Comparison of ENCODE assay signal across 12 cellular contexts in genomic region chr15:68789921-68790575, GRCh38. TPM values are rescaled to one million over a fixed set of nuclear protein-coding genes. Genes with fewer than 3 reads are reported as not detected.
DNase-seq lines count a peak whose midpoint lies in the region; ATAC-seq and FAIRE-seq lines count a peak whose summit lies in the region.
"Had no signal": no experiment of that assay in that cellular context is flagged by ENCODE, and none has a peak within 500 bp of the region (broad histone marks: within the 10 kb centered on the region; RNA-seq: fewer than 3 reads in every experiment).

No MANE protein-coding gene starts in this region.

- no peaks in the 10 kb centered on the region for H3K9me3 ChIP-seq in iPS-15b (ENCODE audit: control insufficient read depth, insufficient read depth, low read length)
- H3K9me3 ChIP-seq: tibial artery had no signal

- H3K27me3 Mint-ChIP-seq in activated CD4-positive, alpha-beta T cell treated with anti-CD3 and anti-CD28 coated beads, Interleukin-2, amount 10 ng/mL, durations not matched to agents 24 days and 14 days: no peaks in the 10 kb centered on the region
- H3K27me3 Mint-ChIP-seq in activated naive CD8-positive, alpha-beta T cell treated with anti-CD3 and anti-CD28 coated beads for 36 hours: no peaks in the 10 kb centered on the region
- no peaks in the 10 kb centered on the region for H3K27me3 Mint-ChIP-seq in stimulated activated memory B cell treated with anti-CD40 and anti-IgM and Interleukin-4, amounts not matched to agents 10 μg/mL and 1 μg/mL and 100 μg/mL, for 72 hours

- peaks cover 21% of the 10 kb centered on the region for H3K36me3 ChIP-seq in iPS-15b (ENCODE audit: control insufficient read depth, insufficient read depth, low read length)

- FAIRE-seq in RCC 7860 (lab: Jason Lieb, UNC): no peak
- FAIRE-seq: bronchial epithelial cell had no signal

- no peak overlapping the region for H3K4me3 ChIP-seq in iPS-15b (ENCODE audit: low read depth, low read length)
- H3K4me3 ChIP-seq: SJSA1, tibial artery had no signal

- no peak for ATAC-seq in stimulated activated memory B cell treated with anti-CD40 and anti-IgM and Interleukin-4, amounts not matched to agents 10 μg/mL and 1 μg/mL and 100 μg/mL, for 72 hours
- no peak for ATAC-seq in HG02970 (IDR thresholded peaks at IDR 0.05; ENCODE audit: low FRiP score, unreplicated experiment)

- intact Hi-C loops in activated CD4-positive, alpha-beta T cell treated with anti-CD3 and anti-CD28 coated beads, Interleukin-2, amount 10 ng/mL, durations not matched to agents 24 days and 14 days (cut with micrococcal nuclease): no loop called here

- DNase-seq in activated CD4-positive, alpha-beta T cell treated with anti-CD3 and anti-CD28 coated beads, Interleukin-2, amount 10 ng/mL, durations not matched to agents 24 days and 14 days: no peak
- DNase-seq in activated CD4-positive, alpha-beta T cell treated with anti-CD3 and anti-CD28 coated beads, Interleukin-2, amount 50 U/mL, for 48 hours: no peak
- no peak for DNase-seq in activated naive CD8-positive, alpha-beta T cell treated with anti-CD3 and anti-CD28 coated beads for 36 hours
- no peak for DNase-seq in activated CD4-positive, CD25-positive, alpha-beta regulatory T cell treated with anti-CD3 and anti-CD28 coated beads, Interleukin-2, amount 50 U/mL, for 72 hours
- no peak for DNase-seq in RCC 7860 (ENCODE audit: low spot score)
- DNase-seq: AML-193 had no signal

- no peaks in the 10 kb centered on the region for H3K9me3 Mint-ChIP-seq in activated CD4-positive, alpha-beta T cell treated with anti-CD3 and anti-CD28 coated beads, Interleukin-2, amount 10 ng/mL, durations not matched to agents 24 days and 14 days
- no peaks in the 10 kb centered on the region for H3K9me3 Mint-ChIP-seq in activated naive CD8-positive, alpha-beta T cell treated with anti-CD3 and anti-CD28 coated beads for 36 hours
- no peaks in the 10 kb centered on the region for H3K9me3 Mint-ChIP-seq in stimulated activated memory B cell treated with anti-CD40 and anti-IgM and Interleukin-4, amounts not matched to agents 10 μg/mL and 1 μg/mL and 100 μg/mL, for 72 hours

- peak overlapping the region; percentile 24 for H3K9ac ChIP-seq in iPS-15b (ENCODE audit: low read depth, low read length)

- peaks cover 63% of the 10 kb centered on the region for H3K4me1 Mint-ChIP-seq in activated CD4-positive, alpha-beta T cell treated with anti-CD3 and anti-CD28 coated beads, Interleukin-2, amount 10 ng/mL, durations not matched to agents 24 days and 14 days
- H3K4me1 Mint-ChIP-seq in activated naive CD8-positive, alpha-beta T cell treated with anti-CD3 and anti-CD28 coated beads for 36 hours: peaks cover 64% of the 10 kb centered on the region
- peaks cover 59% of the 10 kb centered on the region for H3K4me1 Mint-ChIP-seq in stimulated activated memory B cell treated with anti-CD40 and anti-IgM and Interleukin-4, amounts not matched to agents 10 μg/mL and 1 μg/mL and 100 μg/mL, for 72 hours

- no peaks in the 10 kb centered on the region for H3K27me3 ChIP-seq in iPS-15b (ENCODE audit: control insufficient read depth, insufficient read depth, low read length)
- H3K27me3 ChIP-seq: SJSA1, tibial artery had no signal

- peaks cover 59% of the 10 kb centered on the region for H3K4me1 ChIP-seq in iPS-15b (ENCODE audit: control insufficient read depth, insufficient read depth, low read length)

- H3K27ac Mint-ChIP-seq in activated CD4-positive, alpha-beta T cell treated with anti-CD3 and anti-CD28 coated beads, Interleukin-2, amount 10 ng/mL, durations not matched to agents 24 days and 14 days: peak overlapping the region; percentile 81
- peak overlapping the region; percentile 87 for H3K27ac Mint-ChIP-seq in activated naive CD8-positive, alpha-beta T cell treated with anti-CD3 and anti-CD28 coated beads for 36 hours
- peak overlapping the region; percentile 83 for H3K27ac Mint-ChIP-seq in stimulated activated memory B cell treated with anti-CD40 and anti-IgM and Interleukin-4, amounts not matched to agents 10 μg/mL and 1 μg/mL and 100 μg/mL, for 72 hours

- peaks cover 37% of the 10 kb centered on the region for H3K36me3 Mint-ChIP-seq in activated CD4-positive, alpha-beta T cell treated with anti-CD3 and anti-CD28 coated beads, Interleukin-2, amount 10 ng/mL, durations not matched to agents 24 days and 14 days (ENCODE audit: low read depth)
- peaks cover 31% of the 10 kb centered on the region for H3K36me3 Mint-ChIP-seq in activated naive CD8-positive, alpha-beta T cell treated with anti-CD3 and anti-CD28 coated beads for 36 hours
- H3K36me3 Mint-ChIP-seq in stimulated activated memory B cell treated with anti-CD40 and anti-IgM and Interleukin-4, amounts not matched to agents 10 μg/mL and 1 μg/mL and 100 μg/mL, for 72 hours: peaks cover 10% of the 10 kb centered on the region

- H3K4me3 Mint-ChIP-seq in activated CD4-positive, alpha-beta T cell treated with anti-CD3 and anti-CD28 coated beads, Interleukin-2, amount 10 ng/mL, durations not matched to agents 24 days and 14 days: no peak overlapping the region
- H3K4me3 Mint-ChIP-seq in activated naive CD8-positive, alpha-beta T cell treated with anti-CD3 and anti-CD28 coated beads for 36 hours: no peak overlapping the region
- H3K4me3 Mint-ChIP-seq in stimulated activated memory B cell treated with anti-CD40 and anti-IgM and Interleukin-4, amounts not matched to agents 10 μg/mL and 1 μg/mL and 100 μg/mL, for 72 hours: no peak overlapping the region

RNA-seq across cellular contexts. Expression of gene ANP32A, which starts 30.6 kb away (rescaled TPM):
- 280 and 302 TPM in 2 replicates for total RNA-seq in activated CD4-positive, alpha-beta T cell treated with anti-CD3 and anti-CD28 coated beads, Interleukin-2, amount 10 ng/mL, durations not matched to agents 24 days and 14 days
- 100 to 1,000 TPM; 277 to 295 TPM for total RNA-seq in activated naive CD8-positive, alpha-beta T cell treated with anti-CD3 and anti-CD28 coated beads for 36 hours
